Comparison of ENCODE assay signal across 1 cellular context in genomic region chr21:45527151-45527999, GRCh38.
TF ChIP-seq lines count a peak whose summit lies in the region.

No MANE protein-coding gene starts in this region.

TF ChIP-seq in HepG2, 621 proteins besides CTCF, POLR2A, EP300 and RAD21:
- TF ChIP-seq RBFOX2 (IDR thresholded peaks at IDR 0.05; ENCODE audit: low read depth, low read length) = peak; percentile 41; the same call in 1 of the 2 replicates
- peak; percentile 35; the same call in 1 of the 2 replicates for TF ChIP-seq ZBTB38 (CRISPR knock-in tag; IDR thresholded peaks at IDR 0.05)
- peak; percentile 60; the same call in 1 of the 2 replicates for TF ChIP-seq SP4 (CRISPR knock-in tag; IDR thresholded peaks at IDR 0.05)
- TF ChIP-seq NFYC (CRISPR knock-in tag; IDR thresholded peaks at IDR 0.05) = peak; percentile 35; the same call in 1 of the 2 replicates
- peak; percentile 88 for TF ChIP-seq HNRNPL (IDR thresholded peaks at IDR 0.05; ENCODE audit: low read depth, low read length)
- peak; percentile 19 for TF ChIP-seq ZNF687 (CRISPR knock-in tag; IDR thresholded peaks at IDR 0.05)
- peak; percentile 88 for TF ChIP-seq PBX2 (CRISPR knock-in tag; IDR thresholded peaks at IDR 0.05)
- TF ChIP-seq NFYB (CRISPR knock-in tag; IDR thresholded peaks at IDR 0.05) = peak; percentile 59
- TF ChIP-seq ZKSCAN5 (CRISPR knock-in tag; IDR thresholded peaks at IDR 0.05) = peak; percentile 94
- peak; percentile 64 for TF ChIP-seq AGO2 (optimal IDR thresholded peaks at IDR 0.05; ENCODE audit: low read depth, low read length)
- TF ChIP-seq SP2 (CRISPR knock-in tag; IDR thresholded peaks at IDR 0.05) = peak; percentile 78
